ENCODE assay signal across 1 cellular context in the genomic region with DNA sequence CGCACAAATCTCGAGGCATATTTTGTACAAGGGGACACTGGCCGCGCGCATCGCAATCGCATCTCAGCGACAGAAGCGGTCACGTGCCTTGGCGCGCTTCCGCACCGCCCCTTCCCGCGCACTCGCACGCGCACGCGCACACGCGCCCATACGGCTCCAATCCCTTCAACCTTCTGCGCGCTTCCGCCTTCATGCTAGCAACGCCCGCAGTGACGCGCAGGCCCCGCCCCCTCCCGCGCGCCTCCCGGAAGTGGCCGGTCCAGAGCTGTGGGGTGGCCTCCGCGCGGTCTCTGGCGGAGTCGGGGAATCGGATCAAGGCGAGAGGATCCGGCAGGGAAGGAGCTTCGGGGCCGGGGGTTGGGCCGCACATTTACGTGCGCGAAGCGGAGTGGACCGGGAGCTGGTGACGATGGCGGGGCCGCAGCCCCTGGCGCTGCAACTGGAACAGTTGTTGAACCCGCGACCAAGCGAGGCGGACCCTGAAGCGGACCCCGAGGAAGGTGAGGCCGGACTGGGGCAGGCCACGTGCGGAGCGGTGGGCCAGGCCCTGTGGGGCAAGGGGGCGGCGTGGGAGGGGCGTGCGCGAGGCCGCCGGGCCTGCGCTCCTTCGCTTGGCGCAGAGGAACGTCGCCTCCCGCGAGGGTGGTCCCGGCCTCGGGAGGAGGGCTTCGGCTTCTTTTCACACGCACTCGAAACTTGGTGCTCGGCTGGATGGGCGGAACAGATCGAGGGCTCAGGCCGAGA.
A peak's percentile ranks its signal among the peaks of the same experiment; 100 is the strongest.
TF ChIP-seq lines count a peak whose summit lies in the region.

A gene with protein sequence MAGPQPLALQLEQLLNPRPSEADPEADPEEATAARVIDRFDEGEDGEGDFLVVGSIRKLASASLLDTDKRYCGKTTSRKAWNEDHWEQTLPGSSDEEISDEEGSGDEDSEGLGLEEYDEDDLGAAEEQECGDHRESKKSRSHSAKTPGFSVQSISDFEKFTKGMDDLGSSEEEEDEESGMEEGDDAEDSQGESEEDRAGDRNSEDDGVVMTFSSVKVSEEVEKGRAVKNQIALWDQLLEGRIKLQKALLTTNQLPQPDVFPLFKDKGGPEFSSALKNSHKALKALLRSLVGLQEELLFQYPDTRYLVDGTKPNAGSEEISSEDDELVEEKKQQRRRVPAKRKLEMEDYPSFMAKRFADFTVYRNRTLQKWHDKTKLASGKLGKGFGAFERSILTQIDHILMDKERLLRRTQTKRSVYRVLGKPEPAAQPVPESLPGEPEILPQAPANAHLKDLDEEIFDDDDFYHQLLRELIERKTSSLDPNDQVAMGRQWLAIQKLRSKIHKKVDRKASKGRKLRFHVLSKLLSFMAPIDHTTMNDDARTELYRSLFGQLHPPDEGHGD (plus strand): TSS at position 238 of the 744 bp plus-strand sequence. CDS start 172 bp downstream, at position 410.

TF ChIP-seq in HepG2, 621 proteins besides CTCF, POLR2A, EP300 and RAD21 (continued from another document):
- TF ChIP-seq, protein P1, sequence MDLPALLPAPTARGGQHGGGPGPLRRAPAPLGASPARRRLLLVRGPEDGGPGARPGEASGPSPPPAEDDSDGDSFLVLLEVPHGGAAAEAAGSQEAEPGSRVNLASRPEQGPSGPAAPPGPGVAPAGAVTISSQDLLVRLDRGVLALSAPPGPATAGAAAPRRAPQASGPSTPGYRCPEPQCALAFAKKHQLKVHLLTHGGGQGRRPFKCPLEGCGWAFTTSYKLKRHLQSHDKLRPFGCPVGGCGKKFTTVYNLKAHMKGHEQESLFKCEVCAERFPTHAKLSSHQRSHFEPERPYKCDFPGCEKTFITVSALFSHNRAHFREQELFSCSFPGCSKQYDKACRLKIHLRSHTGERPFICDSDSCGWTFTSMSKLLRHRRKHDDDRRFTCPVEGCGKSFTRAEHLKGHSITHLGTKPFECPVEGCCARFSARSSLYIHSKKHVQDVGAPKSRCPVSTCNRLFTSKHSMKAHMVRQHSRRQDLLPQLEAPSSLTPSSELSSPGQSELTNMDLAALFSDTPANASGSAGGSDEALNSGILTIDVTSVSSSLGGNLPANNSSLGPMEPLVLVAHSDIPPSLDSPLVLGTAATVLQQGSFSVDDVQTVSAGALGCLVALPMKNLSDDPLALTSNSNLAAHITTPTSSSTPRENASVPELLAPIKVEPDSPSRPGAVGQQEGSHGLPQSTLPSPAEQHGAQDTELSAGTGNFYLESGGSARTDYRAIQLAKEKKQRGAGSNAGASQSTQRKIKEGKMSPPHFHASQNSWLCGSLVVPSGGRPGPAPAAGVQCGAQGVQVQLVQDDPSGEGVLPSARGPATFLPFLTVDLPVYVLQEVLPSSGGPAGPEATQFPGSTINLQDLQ (CRISPR knock-in tag; IDR thresholded peaks at IDR 0.05): peak; percentile 98
- no peak for TF ChIP-seq NR2F6 (IDR thresholded peaks at IDR 0.05)
- peak; percentile 70 for TF ChIP-seq NR2F6 (CRISPR knock-in tag; IDR thresholded peaks at IDR 0.05)
- TF ChIP-seq RARA (CRISPR knock-in tag; IDR thresholded peaks at IDR 0.05): no peak; the same call in 1 of the 2 replicates
- peak; percentile 77; the same call in 1 of the 2 replicates for TF ChIP-seq JUNB (CRISPR knock-in tag; IDR thresholded peaks at IDR 0.05; ENCODE audit: borderline replicate concordance)
- no peak for TF ChIP-seq LCORL (IDR thresholded peaks at IDR 0.05)
- TF ChIP-seq LCORL (CRISPR knock-in tag; IDR thresholded peaks at IDR 0.05): peak; percentile 83
- TF ChIP-seq ZBTB42 (CRISPR knock-in tag; IDR thresholded peaks at IDR 0.05): peak; percentile 97
- no peak for TF ChIP-seq ATM (IDR thresholded peaks at IDR 0.05; ENCODE audit: borderline replicate concordance)
- TF ChIP-seq, protein P2, sequence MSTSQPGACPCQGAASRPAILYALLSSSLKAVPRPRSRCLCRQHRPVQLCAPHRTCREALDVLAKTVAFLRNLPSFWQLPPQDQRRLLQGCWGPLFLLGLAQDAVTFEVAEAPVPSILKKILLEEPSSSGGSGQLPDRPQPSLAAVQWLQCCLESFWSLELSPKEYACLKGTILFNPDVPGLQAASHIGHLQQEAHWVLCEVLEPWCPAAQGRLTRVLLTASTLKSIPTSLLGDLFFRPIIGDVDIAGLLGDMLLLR (CRISPR knock-in tag; IDR thresholded peaks at IDR 0.05): peak; percentile 95
- TF ChIP-seq ZNF280D (CRISPR knock-in tag; IDR thresholded peaks at IDR 0.05): peak; percentile 99
- TF ChIP-seq TAF1 (CRISPR knock-in tag; IDR thresholded peaks at IDR 0.05): peak; percentile 86
- TF ChIP-seq, protein P3, sequence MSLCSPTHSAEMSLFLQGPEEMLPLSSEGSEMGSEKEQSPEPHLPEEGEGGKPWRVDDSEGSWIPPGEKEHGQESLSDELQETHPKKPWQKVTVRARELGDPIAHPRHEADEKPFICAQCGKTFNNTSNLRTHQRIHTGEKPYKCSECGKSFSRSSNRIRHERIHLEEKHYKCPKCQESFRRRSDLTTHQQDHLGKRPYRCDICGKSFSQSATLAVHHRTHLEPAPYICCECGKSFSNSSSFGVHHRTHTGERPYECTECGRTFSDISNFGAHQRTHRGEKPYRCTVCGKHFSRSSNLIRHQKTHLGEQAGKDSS (CRISPR knock-in tag; IDR thresholded peaks at IDR 0.05; ENCODE audit: borderline replicate concordance, low read depth): peak; percentile 95
- peak; percentile 85 for TF ChIP-seq TGIF2 (CRISPR knock-in tag; IDR thresholded peaks at IDR 0.05)
- no peak for TF ChIP-seq NR3C1 (CRISPR knock-in tag; IDR thresholded peaks at IDR 0.05)
- no peak for TF ChIP-seq MBD4 (IDR thresholded peaks at IDR 0.05; ENCODE audit: borderline replicate concordance, low read length)
- TF ChIP-seq, protein P4, sequence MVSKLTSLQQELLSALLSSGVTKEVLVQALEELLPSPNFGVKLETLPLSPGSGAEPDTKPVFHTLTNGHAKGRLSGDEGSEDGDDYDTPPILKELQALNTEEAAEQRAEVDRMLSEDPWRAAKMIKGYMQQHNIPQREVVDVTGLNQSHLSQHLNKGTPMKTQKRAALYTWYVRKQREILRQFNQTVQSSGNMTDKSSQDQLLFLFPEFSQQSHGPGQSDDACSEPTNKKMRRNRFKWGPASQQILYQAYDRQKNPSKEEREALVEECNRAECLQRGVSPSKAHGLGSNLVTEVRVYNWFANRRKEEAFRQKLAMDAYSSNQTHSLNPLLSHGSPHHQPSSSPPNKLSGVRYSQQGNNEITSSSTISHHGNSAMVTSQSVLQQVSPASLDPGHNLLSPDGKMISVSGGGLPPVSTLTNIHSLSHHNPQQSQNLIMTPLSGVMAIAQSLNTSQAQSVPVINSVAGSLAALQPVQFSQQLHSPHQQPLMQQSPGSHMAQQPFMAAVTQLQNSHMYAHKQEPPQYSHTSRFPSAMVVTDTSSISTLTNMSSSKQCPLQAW (CRISPR knock-in tag; IDR thresholded peaks at IDR 0.05): peak; percentile 90; the same call in 1 of the 2 replicates
- peak; percentile 100 for TF ChIP-seq ELF1 (CRISPR knock-in tag; IDR thresholded peaks at IDR 0.05)
- no peak for TF ChIP-seq ZNF652 (CRISPR knock-in tag; IDR thresholded peaks at IDR 0.05; ENCODE audit: borderline replicate concordance, low read depth)
